In genomic region chr6:10873374-10873773, GRCh38 we compare ENCODE assay signal across 23 cellular contexts.
DNase-seq lines count a peak whose midpoint lies in the region; ATAC-seq and TF ChIP-seq lines count a peak whose summit lies in the region.
"Had no signal": no experiment of that assay in that cellular context is flagged by ENCODE, and none has a peak within 500 bp of the region (broad histone marks: within the 10 kb centered on the region; RNA-seq: fewer than 3 reads in every experiment).

No MANE protein-coding gene starts in this region.

- H3K27ac ChIP-seq in VCaP = peak overlapping the region; percentile 68
- H3K27ac ChIP-seq: 22Rv1, KMS-11, SJCRH30 had no signal

- no peak for TF ChIP-seq CTCF in VCaP (conservative IDR thresholded peaks at IDR 0.05)

- DNase-seq in SIG-M5 treated with dmso at 0.1 percent for 504 hours (lab: John Stamatoyannopoulos, UW; ENCODE audit: unreplicated experiment) = peak; percentile 16
- no peak for DNase-seq in SIG-M5 (lab: John Stamatoyannopoulos, UW)
- DNase-seq in kidney tubule cell (ENCODE audit: low spot score) = peak; percentile 38
- DNase-seq in NCI-H1930 (lab: John Stamatoyannopoulos, UW) = no peak
- no peak for DNase-seq in NCI-H2171 (lab: John Stamatoyannopoulos, UW)
- DNase-seq: CD8-positive, alpha-beta memory T cell; DMS 273 treated with DMSO at 0.1 percent for 48 hours; DMS79 treated with DMSO at 0.1 percent for 48 hours; GF-D8; MV-4-11; NCI-H1105; NCI-H1436 treated with DMSO at 0.1 percent for 48 hours; NCI-H187 treated with DMSO at 0.1 percent for 48 hours; NCI-H2107; NCI-H446 treated with DMSO at 0.1 percent for 48 hours; NCI-H526; NCI-H82; SJCRH30 had no signal

- no peak for ATAC-seq in GM21515 (IDR thresholded peaks at IDR 0.05; ENCODE audit: unreplicated experiment)
- ATAC-seq: Panc1 had no signal

Comparison
In these comparisons a context has a peak if more than half of its experiments do, and no peak if none do; other contexts are left out.
1. DNase-seq: peak in SIG-M5 treated with dmso at 0.1 percent for 504 hours (single experiment) and kidney tubule cell (single experiment); none in SIG-M5 (single experiment), NCI-H1930 (0 of 2) and NCI-H2171 (single experiment).